Comparison of ENCODE assay signal across 8 cellular contexts in the genomic region with DNA sequence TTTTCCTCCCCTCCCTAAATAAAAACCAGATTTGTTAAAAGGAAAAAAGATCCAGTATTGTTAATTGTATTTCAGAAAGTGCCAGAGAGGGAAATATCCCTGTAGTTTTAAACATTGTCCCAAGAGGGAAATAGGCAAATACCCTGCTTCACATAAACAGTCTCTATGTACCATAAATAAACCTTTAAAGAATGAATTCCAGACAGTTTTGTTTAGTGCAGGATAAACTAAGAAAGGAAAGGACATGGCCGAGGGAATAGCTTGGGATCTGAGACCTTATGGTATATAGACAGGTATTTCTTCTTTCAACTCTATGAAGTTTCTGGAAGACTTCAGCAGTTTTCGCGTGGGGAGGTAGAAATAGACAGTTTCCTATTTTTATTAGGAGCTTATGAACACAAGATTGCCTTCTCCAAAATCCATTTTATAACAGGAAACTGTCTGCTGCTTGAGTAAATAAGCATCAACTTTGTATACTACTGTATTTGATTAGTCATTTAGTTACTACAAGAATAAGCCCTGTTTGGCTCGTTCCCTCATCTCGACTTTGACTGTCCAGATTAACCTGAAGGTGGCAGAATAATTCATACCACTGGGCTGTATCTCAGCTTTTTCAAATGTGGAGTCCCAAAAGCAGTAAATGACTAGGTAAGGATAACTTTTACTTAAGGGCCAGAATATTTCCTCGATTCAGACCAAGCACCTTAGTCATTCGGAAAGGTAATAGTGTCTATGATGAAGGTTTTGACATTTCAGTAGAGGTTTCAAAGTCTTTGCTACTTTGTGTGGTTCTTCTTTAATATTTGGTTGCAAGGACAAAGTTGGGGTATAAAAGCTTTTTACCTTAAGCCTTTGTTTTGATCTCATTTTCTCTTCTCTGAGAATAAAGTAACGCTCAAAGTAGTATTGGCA.
DNase-seq lines count a peak whose midpoint lies in the region; ATAC-seq and TF ChIP-seq lines count a peak whose summit lies in the region.

No MANE protein-coding gene starts in this region.

- peak; percentile 40 for TF ChIP-seq CTCF in foreskin fibroblast (IDR thresholded peaks at IDR 0.05; ENCODE audit: low read depth, low read length)

- peaks cover 23% of the 10 kb centered on the region for H3K4me1 ChIP-seq in rectal smooth muscle tissue (ENCODE audit: control insufficient read depth, insufficient read depth, low read length)

- DNase-seq in NCI-H510A treated with DMSO at 0.1 percent for 48 hours (lab: John Stamatoyannopoulos, UW), result peak; percentile 20
- no peak for DNase-seq in NCI-H510A (lab: John Stamatoyannopoulos, UW)
- peak; percentile 24 for DNase-seq in T-helper 2 cell treated with Interferon-gamma antibody and Interleukin-4, amounts not matched to agents 5 μg/mL and 100 μg/mL, for 36 hours (ENCODE audit: low spot score)
- DNase-seq in foreskin fibroblast, result peak; percentile 44 to 79
- no peak for DNase-seq in middle frontal gyrus (ENCODE audit: extremely low spot score, low spot score)
- no peak for DNase-seq in DMS79 (lab: John Stamatoyannopoulos, UW)

- peaks cover 10% of the 10 kb centered on the region for H3K36me3 ChIP-seq in rectal smooth muscle tissue (ENCODE audit: control insufficient read depth, insufficient read depth, low read length)

- no peak for ATAC-seq in GM21529 (IDR thresholded peaks at IDR 0.05; ENCODE audit: unreplicated experiment)

- H3K36me3 Mint-ChIP-seq in T-helper 2 cell treated with Interferon-gamma antibody and Interleukin-4, amounts not matched to agents 5 μg/mL and 100 μg/mL, for 36 hours (ENCODE audit: low read depth), result peaks cover 56% of the 10 kb centered on the region

- no peak overlapping the region for H3K27ac Mint-ChIP-seq in T-helper 2 cell treated with Interferon-gamma antibody and Interleukin-4, amounts not matched to agents 5 μg/mL and 100 μg/mL, for 36 hours

- no peak overlapping the region for H3K4me3 ChIP-seq in foreskin fibroblast (ENCODE audit: low read depth in 1 of 2, low read length in 2 of 2)
- no peak overlapping the region for H3K4me3 ChIP-seq in rectal smooth muscle tissue (ENCODE audit: low read length)

- no peak overlapping the region for H3K4me3 Mint-ChIP-seq in T-helper 2 cell treated with Interferon-gamma antibody and Interleukin-4, amounts not matched to agents 5 μg/mL and 100 μg/mL, for 36 hours

- no peaks in the 10 kb centered on the region for H3K27me3 Mint-ChIP-seq in T-helper 2 cell treated with Interferon-gamma antibody and Interleukin-4, amounts not matched to agents 5 μg/mL and 100 μg/mL, for 36 hours (ENCODE audit: low read depth)

- H3K27me3 ChIP-seq in rectal smooth muscle tissue (ENCODE audit: control insufficient read depth, insufficient read depth, low read length), result no peaks in the 10 kb centered on the region

- H3K27ac ChIP-seq in rectal smooth muscle tissue (ENCODE audit: low read depth, low read length), result peak overlapping the region; percentile 17

- H3K9ac ChIP-seq in rectal smooth muscle tissue (ENCODE audit: low read length), result no peak overlapping the region

- H3K9me3 Mint-ChIP-seq in T-helper 2 cell treated with Interferon-gamma antibody and Interleukin-4, amounts not matched to agents 5 μg/mL and 100 μg/mL, for 36 hours, result peaks cover 13% of the 10 kb centered on the region

- peaks cover 22% of the 10 kb centered on the region for H3K4me1 Mint-ChIP-seq in T-helper 2 cell treated with Interferon-gamma antibody and Interleukin-4, amounts not matched to agents 5 μg/mL and 100 μg/mL, for 36 hours (ENCODE audit: low read depth)

Comparison
In these comparisons a context has a peak if more than half of its experiments do, and no peak if none do; other contexts are left out.
1. DNase-seq: peak in NCI-H510A treated with DMSO at 0.1 percent for 48 hours (single experiment), T-helper 2 cell treated with Interferon-gamma antibody and Interleukin-4, amounts not matched to agents 5 μg/mL and 100 μg/mL, for 36 hours (single experiment) and foreskin fibroblast (2 of 2); none in NCI-H510A (single experiment), middle frontal gyrus (single experiment) and DMS79 (single experiment).